ENCODE assay signal across 8 cellular contexts in genomic region chr5:119743927-119744326, GRCh38.
DNase-seq lines count a peak whose midpoint lies in the region; ATAC-seq, FAIRE-seq and TF ChIP-seq lines count a peak whose summit lies in the region.

No MANE protein-coding gene starts in this region.

- intact Hi-C loops in pancreas (cut with DNase I) = loop anchor here in 1 of 3 donors (10.0 kb wide), 1 partner anchor 159 kb away; no protein-coding TSS in a partner anchor

- H3K27ac ChIP-seq in pancreas = no peak overlapping the region

- DNase-seq in DMS 273 treated with DMSO at 0.1 percent for 48 hours (lab: John Stamatoyannopoulos, UW) = peak; percentile 2
- peak; percentile 8 for DNase-seq in NCI-H1105 (lab: John Stamatoyannopoulos, UW)
- DNase-seq in chondrocyte (ENCODE audit: low spot score) = no peak
- DNase-seq in pancreas = peak in 2 of 6 donors; percentile 4 to 28
- no peak for DNase-seq in occipital lobe (lab: John Stamatoyannopoulos, UW)
- DNase-seq in natural killer cell treated with Interleukin-12 subunit alpha and Interleukin-12 subunit beta and Interleukin-15 and Interleukin-18, amount 100 ng/mL, for 72 hours (ENCODE audit: low spot score) = no peak

- TF ChIP-seq CTCF in chondrocyte (IDR thresholded peaks at IDR 0.05) = peak; percentile 63
- peak in 3 of 4 donors; percentile 18 to 40 (median 39) for TF ChIP-seq CTCF in pancreas (IDR thresholded peaks at IDR 0.05)

- H3K36me3 ChIP-seq in pancreas = no peaks in the 10 kb centered on the region

- H3K9me3 ChIP-seq in pancreas = no peaks in the 10 kb centered on the region

- H3K4me1 ChIP-seq in pancreas = no peaks in the 10 kb centered on the region

- H3K9me3 Mint-ChIP-seq in chondrocyte (ENCODE audit: low read depth) = peaks cover 5% of the 10 kb centered on the region
- no peaks in the 10 kb centered on the region for H3K9me3 Mint-ChIP-seq in natural killer cell treated with Interleukin-12 subunit alpha and Interleukin-12 subunit beta and Interleukin-15 and Interleukin-18, amount 100 ng/mL, for 72 hours

- FAIRE-seq in pancreas (lab: Jason Lieb, UNC) = no peak

- no peak overlapping the region for H3K4me3 ChIP-seq in pancreas

- no peak overlapping the region for H3K27ac Mint-ChIP-seq in chondrocyte (ENCODE audit: unreplicated experiment)
- H3K27ac Mint-ChIP-seq in natural killer cell treated with Interleukin-12 subunit alpha and Interleukin-12 subunit beta and Interleukin-15 and Interleukin-18, amount 100 ng/mL, for 72 hours = no peak overlapping the region

- 12 to 17% methylated on average over 1 of the region's 1 CpG for whole genome bisulfite sequencing in pancreas, 2 donors

- no peak overlapping the region for H3K4me3 Mint-ChIP-seq in chondrocyte (ENCODE audit: unreplicated experiment)
- H3K4me3 Mint-ChIP-seq in natural killer cell treated with Interleukin-12 subunit alpha and Interleukin-12 subunit beta and Interleukin-15 and Interleukin-18, amount 100 ng/mL, for 72 hours = no peak overlapping the region

- H3K36me3 Mint-ChIP-seq in chondrocyte (ENCODE audit: low read depth) = no peaks in the 10 kb centered on the region
- H3K36me3 Mint-ChIP-seq in natural killer cell treated with Interleukin-12 subunit alpha and Interleukin-12 subunit beta and Interleukin-15 and Interleukin-18, amount 100 ng/mL, for 72 hours = no peaks in the 10 kb centered on the region

- H3K4me1 Mint-ChIP-seq in chondrocyte (ENCODE audit: low read depth) = no peaks in the 10 kb centered on the region
- H3K4me1 Mint-ChIP-seq in natural killer cell treated with Interleukin-12 subunit alpha and Interleukin-12 subunit beta and Interleukin-15 and Interleukin-18, amount 100 ng/mL, for 72 hours (ENCODE audit: low read depth in 2 of 2) = no peaks in the 10 kb centered on the region

- no peaks in the 10 kb centered on the region for H3K27me3 ChIP-seq in pancreas

- ATAC-seq in GM18867 (IDR thresholded peaks at IDR 0.05; ENCODE audit: unreplicated experiment) = peak; percentile 97
- peak; percentile 84 for ATAC-seq in HG02884 (IDR thresholded peaks at IDR 0.05; ENCODE audit: unreplicated experiment)
- ATAC-seq in pancreas = peak; percentile 64 to 90 (median 86)
- ATAC-seq in natural killer cell treated with Interleukin-12 subunit alpha and Interleukin-12 subunit beta and Interleukin-15 and Interleukin-18, amount 100 ng/mL, for 72 hours = no peak

- no peaks in the 10 kb centered on the region for H3K27me3 Mint-ChIP-seq in chondrocyte (ENCODE audit: low read depth)
- peaks cover 0 to 5% of the 10 kb centered on the region in 2 donors for H3K27me3 Mint-ChIP-seq in natural killer cell treated with Interleukin-12 subunit alpha and Interleukin-12 subunit beta and Interleukin-15 and Interleukin-18, amount 100 ng/mL, for 72 hours

Comparison
In these comparisons a context has a peak if more than half of its experiments do, and no peak if none do; other contexts are left out.
1. DNase-seq: peak in DMS 273 treated with DMSO at 0.1 percent for 48 hours (single experiment) and NCI-H1105 (single experiment); none in chondrocyte (single experiment), occipital lobe (single experiment) and natural killer cell treated with Interleukin-12 subunit alpha and Interleukin-12 subunit beta and Interleukin-15 and Interleukin-18, amount 100 ng/mL, for 72 hours (single experiment).
2. ATAC-seq: peak in GM18867 (single experiment), HG02884 (single experiment) and pancreas (4 of 4); none in natural killer cell treated with Interleukin-12 subunit alpha and Interleukin-12 subunit beta and Interleukin-15 and Interleukin-18, amount 100 ng/mL, for 72 hours (0 of 2).